In genomic region chr18:36298113-36298701, GRCh38 we compare ENCODE assay signal across 1 cellular context.
TF ChIP-seq lines count a peak whose summit lies in the region.

No MANE protein-coding gene starts in this region.

TF ChIP-seq in GM12878, 131 proteins besides CTCF, POLR2A, EP300 and RAD21 (continued from another document):
- TF ChIP-seq, protein P1, sequence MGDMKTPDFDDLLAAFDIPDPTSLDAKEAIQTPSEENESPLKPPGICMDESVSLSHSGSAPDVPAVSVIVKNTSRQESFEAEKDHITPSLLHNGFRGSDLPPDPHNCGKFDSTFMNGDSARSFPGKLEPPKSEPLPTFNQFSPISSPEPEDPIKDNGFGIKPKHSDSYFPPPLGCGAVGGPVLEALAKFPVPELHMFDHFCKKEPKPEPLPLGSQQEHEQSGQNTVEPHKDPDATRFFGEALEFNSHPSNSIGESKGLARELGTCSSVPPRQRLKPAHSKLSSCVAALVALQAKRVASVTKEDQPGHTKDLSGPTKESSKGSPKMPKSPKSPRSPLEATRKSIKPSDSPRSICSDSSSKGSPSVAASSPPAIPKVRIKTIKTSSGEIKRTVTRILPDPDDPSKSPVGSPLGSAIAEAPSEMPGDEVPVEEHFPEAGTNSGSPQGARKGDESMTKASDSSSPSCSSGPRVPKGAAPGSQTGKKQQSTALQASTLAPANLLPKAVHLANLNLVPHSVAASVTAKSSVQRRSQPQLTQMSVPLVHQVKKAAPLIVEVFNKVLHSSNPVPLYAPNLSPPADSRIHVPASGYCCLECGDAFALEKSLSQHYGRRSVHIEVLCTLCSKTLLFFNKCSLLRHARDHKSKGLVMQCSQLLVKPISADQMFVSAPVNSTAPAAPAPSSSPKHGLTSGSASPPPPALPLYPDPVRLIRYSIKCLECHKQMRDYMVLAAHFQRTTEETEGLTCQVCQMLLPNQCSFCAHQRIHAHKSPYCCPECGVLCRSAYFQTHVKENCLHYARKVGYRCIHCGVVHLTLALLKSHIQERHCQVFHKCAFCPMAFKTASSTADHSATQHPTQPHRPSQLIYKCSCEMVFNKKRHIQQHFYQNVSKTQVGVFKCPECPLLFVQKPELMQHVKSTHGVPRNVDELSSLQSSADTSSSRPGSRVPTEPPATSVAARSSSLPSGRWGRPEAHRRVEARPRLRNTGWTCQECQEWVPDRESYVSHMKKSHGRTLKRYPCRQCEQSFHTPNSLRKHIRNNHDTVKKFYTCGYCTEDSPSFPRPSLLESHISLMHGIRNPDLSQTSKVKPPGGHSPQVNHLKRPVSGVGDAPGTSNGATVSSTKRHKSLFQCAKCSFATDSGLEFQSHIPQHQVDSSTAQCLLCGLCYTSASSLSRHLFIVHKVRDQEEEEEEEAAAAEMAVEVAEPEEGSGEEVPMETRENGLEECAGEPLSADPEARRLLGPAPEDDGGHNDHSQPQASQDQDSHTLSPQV (IDR thresholded peaks at IDR 0.05): no peak
- TF ChIP-seq MAX (IDR thresholded peaks at IDR 0.05; ENCODE audit: low read depth, low read length) (no peak), TBL1XR1 (IDR thresholded peaks at IDR 0.05; ENCODE audit: low read depth, low read length) (no peak), POU2F2 (IDR thresholded peaks at IDR 0.05; ENCODE audit: borderline replicate concordance, low read depth, low read length) (no peak), POLR2AphosphoS2 (IDR thresholded peaks at IDR 0.05; ENCODE audit: low read depth, low read length) (no peak), BMI1 (IDR thresholded peaks at IDR 0.05; ENCODE audit: borderline replicate concordance) (no peak), PKNOX1 (IDR thresholded peaks at IDR 0.05) (no peak), PAX8 (IDR thresholded peaks at IDR 0.05) (no peak), MYC (IDR thresholded peaks at IDR 0.05; ENCODE audit: insufficient read depth, insufficient read length, insufficient replicate concordance, low read length, severe bottlenecking) (no peak), ZBTB11 (CRISPR knock-in tag; IDR thresholded peaks at IDR 0.05) (no peak), PML (IDR thresholded peaks at IDR 0.05; ENCODE audit: low read length) (no peak), MEF2B (IDR thresholded peaks at IDR 0.05; ENCODE audit: partially characterized antibody, poor library complexity, severe bottlenecking) (peak; percentile 32), NRF1 (conservative IDR thresholded peaks at IDR 0.05; ENCODE audit: low read depth, low read length) (no peak), YBX1 (IDR thresholded peaks at IDR 0.05) (no peak), EGR1 (IDR thresholded peaks at IDR 0.05; ENCODE audit: borderline replicate concordance in 1 of 2, low read depth in 2 of 2, low read length in 2 of 2) (no peak), SMC3 (IDR thresholded peaks at IDR 0.05; ENCODE audit: borderline replicate concordance, low read length) (no peak), ESRRA (IDR thresholded peaks at IDR 0.05; ENCODE audit: low read length) (no peak), SUZ12 (IDR thresholded peaks at IDR 0.05; ENCODE audit: unreplicated experiment) (peak; percentile 57), IKZF2 (IDR thresholded peaks at IDR 0.05) (no peak; a peak in 1 of 4 replicates), DPF2 (IDR thresholded peaks at IDR 0.05) (no peak; the same call in 1 of the 2 replicates), KLF5 (IDR thresholded peaks at IDR 0.05; ENCODE audit: partially characterized antibody) (no peak), IKZF1 (conservative IDR thresholded peaks at IDR 0.05) (peak; percentile 5; the same call in 1 of the 2 replicates), RELA (IDR thresholded peaks at IDR 0.05; ENCODE audit: borderline replicate concordance, partially characterized antibody) (no peak)
- TF ChIP-seq, protein P2, sequence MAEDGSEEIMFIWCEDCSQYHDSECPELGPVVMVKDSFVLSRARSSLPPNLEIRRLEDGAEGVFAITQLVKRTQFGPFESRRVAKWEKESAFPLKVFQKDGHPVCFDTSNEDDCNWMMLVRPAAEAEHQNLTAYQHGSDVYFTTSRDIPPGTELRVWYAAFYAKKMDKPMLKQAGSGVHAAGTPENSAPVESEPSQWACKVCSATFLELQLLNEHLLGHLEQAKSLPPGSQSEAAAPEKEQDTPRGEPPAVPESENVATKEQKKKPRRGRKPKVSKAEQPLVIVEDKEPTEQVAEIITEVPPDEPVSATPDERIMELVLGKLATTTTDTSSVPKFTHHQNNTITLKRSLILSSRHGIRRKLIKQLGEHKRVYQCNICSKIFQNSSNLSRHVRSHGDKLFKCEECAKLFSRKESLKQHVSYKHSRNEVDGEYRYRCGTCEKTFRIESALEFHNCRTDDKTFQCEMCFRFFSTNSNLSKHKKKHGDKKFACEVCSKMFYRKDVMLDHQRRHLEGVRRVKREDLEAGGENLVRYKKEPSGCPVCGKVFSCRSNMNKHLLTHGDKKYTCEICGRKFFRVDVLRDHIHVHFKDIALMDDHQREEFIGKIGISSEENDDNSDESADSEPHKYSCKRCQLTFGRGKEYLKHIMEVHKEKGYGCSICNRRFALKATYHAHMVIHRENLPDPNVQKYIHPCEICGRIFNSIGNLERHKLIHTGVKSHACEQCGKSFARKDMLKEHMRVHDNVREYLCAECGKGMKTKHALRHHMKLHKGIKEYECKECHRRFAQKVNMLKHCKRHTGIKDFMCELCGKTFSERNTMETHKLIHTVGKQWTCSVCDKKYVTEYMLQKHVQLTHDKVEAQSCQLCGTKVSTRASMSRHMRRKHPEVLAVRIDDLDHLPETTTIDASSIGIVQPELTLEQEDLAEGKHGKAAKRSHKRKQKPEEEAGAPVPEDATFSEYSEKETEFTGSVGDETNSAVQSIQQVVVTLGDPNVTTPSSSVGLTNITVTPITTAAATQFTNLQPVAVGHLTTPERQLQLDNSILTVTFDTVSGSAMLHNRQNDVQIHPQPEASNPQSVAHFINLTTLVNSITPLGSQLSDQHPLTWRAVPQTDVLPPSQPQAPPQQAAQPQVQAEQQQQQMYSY (CRISPR knock-in tag; IDR thresholded peaks at IDR 0.05): no peak
- TF ChIP-seq, protein P3, sequence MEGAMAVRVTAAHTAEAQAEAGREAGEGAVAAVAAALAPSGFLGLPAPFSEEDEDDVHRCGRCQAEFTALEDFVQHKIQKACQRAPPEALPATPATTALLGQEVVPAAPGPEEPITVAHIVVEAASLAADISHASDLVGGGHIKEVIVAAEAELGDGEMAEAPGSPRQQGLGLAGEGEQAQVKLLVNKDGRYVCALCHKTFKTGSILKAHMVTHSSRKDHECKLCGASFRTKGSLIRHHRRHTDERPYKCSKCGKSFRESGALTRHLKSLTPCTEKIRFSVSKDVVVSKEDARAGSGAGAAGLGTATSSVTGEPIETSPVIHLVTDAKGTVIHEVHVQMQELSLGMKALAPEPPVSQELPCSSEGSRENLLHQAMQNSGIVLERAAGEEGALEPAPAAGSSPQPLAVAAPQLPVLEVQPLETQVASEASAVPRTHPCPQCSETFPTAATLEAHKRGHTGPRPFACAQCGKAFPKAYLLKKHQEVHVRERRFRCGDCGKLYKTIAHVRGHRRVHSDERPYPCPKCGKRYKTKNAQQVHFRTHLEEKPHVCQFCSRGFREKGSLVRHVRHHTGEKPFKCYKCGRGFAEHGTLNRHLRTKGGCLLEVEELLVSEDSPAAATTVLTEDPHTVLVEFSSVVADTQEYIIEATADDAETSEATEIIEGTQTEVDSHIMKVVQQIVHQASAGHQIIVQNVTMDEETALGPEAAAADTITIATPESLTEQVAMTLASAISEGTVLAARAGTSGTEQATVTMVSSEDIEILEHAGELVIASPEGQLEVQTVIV (IDR thresholded peaks at IDR 0.05; ENCODE audit: borderline replicate concordance, partially characterized antibody): no peak
TF ChIP-seq in GM12878: peak in this region for 6.
